ENCODE assay signal across 10 cellular contexts in the genomic region with DNA sequence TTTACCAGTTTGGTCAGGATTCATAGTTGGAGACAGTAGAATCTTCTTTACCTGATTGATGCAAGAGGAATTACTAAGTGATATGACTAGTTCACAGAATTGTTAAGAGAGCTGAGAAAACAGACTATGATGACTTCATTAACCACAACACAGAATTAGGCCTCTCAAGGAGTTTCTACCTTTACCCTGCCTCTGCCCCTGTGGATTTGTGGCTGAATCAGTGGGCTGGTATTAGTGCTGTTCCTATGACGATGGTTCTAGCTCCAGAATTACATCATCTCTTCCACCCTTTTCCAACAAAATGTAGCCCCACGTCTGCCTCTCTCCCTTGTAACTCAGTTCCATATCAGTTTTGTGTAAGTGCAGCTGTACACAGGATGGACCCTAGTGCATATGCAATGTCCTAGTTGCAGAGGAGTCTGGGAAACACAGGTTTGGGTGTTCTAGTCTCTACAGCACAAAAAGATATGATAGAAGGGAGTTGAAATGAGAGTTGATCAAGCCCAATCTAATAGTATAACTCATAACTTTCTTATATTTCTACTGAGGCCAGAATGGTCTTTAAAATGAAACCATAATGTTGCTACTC.
DNase-seq lines count a peak whose midpoint lies in the region; ATAC-seq and TF ChIP-seq lines count a peak whose summit lies in the region.
"Had no signal": no experiment of that assay in that cellular context is flagged by ENCODE, and none has a peak within 500 bp of the region (broad histone marks: within the 10 kb centered on the region; RNA-seq: fewer than 3 reads in every experiment).

No MANE protein-coding gene starts in this region.

- intact Hi-C loops in right lobe of liver (cut with DNase I): no loop called here

- ATAC-seq in GM19463 (IDR thresholded peaks at IDR 0.05; ENCODE audit: unreplicated experiment) (peak; percentile 85), HG03354 (IDR thresholded peaks at IDR 0.05; ENCODE audit: poor library complexity, severe bottlenecking, unreplicated experiment) (peak; percentile 61), right lobe of liver (no peak), GM19324 (IDR thresholded peaks at IDR 0.05; ENCODE audit: low FRiP score, unreplicated experiment) (no peak)

- DNase-seq in GM10248 (ENCODE audit: extremely low spot score) (peak; percentile 6), choroid plexus epithelial cell (ENCODE audit: low read depth) (peak; percentile 15), DMS153 (lab: John Stamatoyannopoulos, UW) (no peak), OCI-M2 (lab: John Stamatoyannopoulos, UW; ENCODE audit: unreplicated experiment) (no peak), right lobe of liver (no peak)
- DNase-seq: NCI-H2081, nephron progenitor cell had no signal

- CTCF ChIA-PET in GM10248 (lab: Yijun Ruan, JAX): no interaction called here

- H3K27me3 ChIP-seq in right lobe of liver: no peaks in the 10 kb centered on the region

- H3K27ac ChIP-seq in right lobe of liver: no peak overlapping the region

- H3K36me3 ChIP-seq in right lobe of liver: no peaks in the 10 kb centered on the region

- H3K4me3 ChIP-seq in choroid plexus epithelial cell (ENCODE audit: low read depth, low read length) (no peak overlapping the region), right lobe of liver (no peak overlapping the region)

- no peak for TF ChIP-seq POLR2A in right lobe of liver (IDR thresholded peaks at IDR 0.05)

- TF ChIP-seq CTCF in GM10248 (IDR thresholded peaks at IDR 0.05; ENCODE audit: control extremely low read depth, extremely low read depth, low read depth, missing control alignments) (no peak), choroid plexus epithelial cell (conservative IDR thresholded peaks at IDR 0.05; ENCODE audit: low read depth, low read length) (no peak), right lobe of liver (IDR thresholded peaks at IDR 0.05) (no peak)

- no peaks in the 10 kb centered on the region for H3K4me1 ChIP-seq in right lobe of liver

- no peaks in the 10 kb centered on the region for H3K9me3 ChIP-seq in right lobe of liver

- POLR2A ChIA-PET in GM10248 (lab: Yijun Ruan, JAX): no interaction called here

- WGBS in right lobe of liver (ENCODE audit: insufficient coverage, low coverage, low lambda C conversion rate, missing lambda C conversion rate): 44% methylated on average over 2 of the region's 2 CpGs

Comparison
In these comparisons a context has a peak if more than half of its experiments do, and no peak if none do; other contexts are left out.
1. DNase-seq: peak in GM10248 (single experiment) and choroid plexus epithelial cell (single experiment); none in DMS153 (single experiment), OCI-M2 (single experiment) and right lobe of liver (0 of 3).
2. ATAC-seq: peak in GM19463 (single experiment) and HG03354 (single experiment); none in right lobe of liver (0 of 4) and GM19324 (single experiment).